8 cellular contexts compared by ENCODE assay signal in the genomic region with DNA sequence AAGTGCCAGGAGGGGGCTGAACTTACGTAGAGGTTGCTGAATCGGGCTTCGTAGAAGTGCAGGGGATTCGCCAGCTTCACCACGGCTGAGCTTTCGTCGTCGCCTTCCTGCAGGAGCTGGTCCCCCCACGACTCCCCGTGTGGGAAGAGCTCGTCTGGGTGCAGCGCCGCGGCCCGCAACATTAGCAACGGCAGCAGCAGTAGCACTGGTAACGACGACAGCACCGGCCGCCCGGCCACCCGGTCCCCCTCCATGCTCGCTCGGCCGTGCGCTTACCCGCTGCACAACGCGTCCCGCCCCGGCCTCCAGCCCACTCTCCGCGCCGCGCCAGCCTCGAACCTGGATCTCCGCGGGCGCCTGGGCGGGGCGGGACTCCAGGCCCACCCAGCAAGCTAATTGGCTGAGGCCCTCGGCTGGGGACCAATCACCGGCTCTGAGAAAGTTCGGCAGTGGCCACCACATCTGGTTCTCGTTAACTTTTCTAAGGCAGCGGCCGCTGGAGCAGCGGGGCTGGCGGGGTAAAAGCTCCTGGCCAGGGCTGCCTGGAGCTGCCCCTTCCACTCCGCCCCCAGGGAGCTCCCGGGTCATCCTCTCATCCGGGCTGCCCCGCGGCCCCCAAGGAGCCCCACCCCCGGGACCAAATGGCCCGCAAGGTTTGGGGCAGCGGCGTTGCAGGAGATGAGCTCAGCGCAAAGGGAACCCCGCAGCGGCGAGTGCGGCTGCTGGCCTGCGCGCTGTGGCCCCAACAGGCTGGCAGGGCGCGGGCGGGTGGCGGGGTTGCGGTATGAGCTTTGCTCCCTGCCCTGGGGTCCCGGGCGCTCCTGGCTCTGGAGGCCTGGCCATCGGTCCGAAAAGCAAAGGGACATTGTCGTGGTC. TPM values are rescaled to one million over a fixed set of nuclear protein-coding genes. Genes with fewer than 3 reads are reported as not detected.
A peak's percentile ranks its signal among the peaks of the same experiment; 100 is the strongest.
DNase-seq lines count a peak whose midpoint lies in the region; ATAC-seq and TF ChIP-seq lines count a peak whose summit lies in the region.

A gene with protein sequence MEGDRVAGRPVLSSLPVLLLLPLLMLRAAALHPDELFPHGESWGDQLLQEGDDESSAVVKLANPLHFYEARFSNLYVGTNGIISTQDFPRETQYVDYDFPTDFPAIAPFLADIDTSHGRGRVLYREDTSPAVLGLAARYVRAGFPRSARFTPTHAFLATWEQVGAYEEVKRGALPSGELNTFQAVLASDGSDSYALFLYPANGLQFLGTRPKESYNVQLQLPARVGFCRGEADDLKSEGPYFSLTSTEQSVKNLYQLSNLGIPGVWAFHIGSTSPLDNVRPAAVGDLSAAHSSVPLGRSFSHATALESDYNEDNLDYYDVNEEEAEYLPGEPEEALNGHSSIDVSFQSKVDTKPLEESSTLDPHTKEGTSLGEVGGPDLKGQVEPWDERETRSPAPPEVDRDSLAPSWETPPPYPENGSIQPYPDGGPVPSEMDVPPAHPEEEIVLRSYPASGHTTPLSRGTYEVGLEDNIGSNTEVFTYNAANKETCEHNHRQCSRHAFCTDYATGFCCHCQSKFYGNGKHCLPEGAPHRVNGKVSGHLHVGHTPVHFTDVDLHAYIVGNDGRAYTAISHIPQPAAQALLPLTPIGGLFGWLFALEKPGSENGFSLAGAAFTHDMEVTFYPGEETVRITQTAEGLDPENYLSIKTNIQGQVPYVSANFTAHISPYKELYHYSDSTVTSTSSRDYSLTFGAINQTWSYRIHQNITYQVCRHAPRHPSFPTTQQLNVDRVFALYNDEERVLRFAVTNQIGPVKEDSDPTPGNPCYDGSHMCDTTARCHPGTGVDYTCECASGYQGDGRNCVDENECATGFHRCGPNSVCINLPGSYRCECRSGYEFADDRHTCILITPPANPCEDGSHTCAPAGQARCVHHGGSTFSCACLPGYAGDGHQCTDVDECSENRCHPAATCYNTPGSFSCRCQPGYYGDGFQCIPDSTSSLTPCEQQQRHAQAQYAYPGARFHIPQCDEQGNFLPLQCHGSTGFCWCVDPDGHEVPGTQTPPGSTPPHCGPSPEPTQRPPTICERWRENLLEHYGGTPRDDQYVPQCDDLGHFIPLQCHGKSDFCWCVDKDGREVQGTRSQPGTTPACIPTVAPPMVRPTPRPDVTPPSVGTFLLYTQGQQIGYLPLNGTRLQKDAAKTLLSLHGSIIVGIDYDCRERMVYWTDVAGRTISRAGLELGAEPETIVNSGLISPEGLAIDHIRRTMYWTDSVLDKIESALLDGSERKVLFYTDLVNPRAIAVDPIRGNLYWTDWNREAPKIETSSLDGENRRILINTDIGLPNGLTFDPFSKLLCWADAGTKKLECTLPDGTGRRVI (N-terminal part only) (minus strand): TSS at position 319 of the 876 bp plus-strand sequence. CDS start 65 bp downstream, at position 254.

- peaks cover 45% of the 10 kb centered on the region for H3K27me3 ChIP-seq in CD4-positive, CD25-positive, alpha-beta regulatory T cell (ENCODE audit: control insufficient read depth, insufficient read depth, low read length)
- peaks cover 63% of the 10 kb centered on the region for H3K27me3 ChIP-seq in endodermal cell (ENCODE audit: control insufficient read depth, insufficient read depth, low read length, poor library complexity, severe bottlenecking)
- H3K27me3 ChIP-seq in lung (ENCODE audit: control insufficient read depth, insufficient read depth) = no peaks in the 10 kb centered on the region

- H3K9ac ChIP-seq in endodermal cell (ENCODE audit: extremely low read depth, low read length, poor library complexity, severe bottlenecking) = no peak within 1 kb of the TSS

- peaks cover 0 to 23% (median 9%) of the 10 kb centered on the region in 4 donors for H3K4me1 Mint-ChIP-seq in CD4-positive, CD25-positive, alpha-beta regulatory T cell
- peaks cover 11% of the 10 kb centered on the region for H3K4me1 Mint-ChIP-seq in endodermal cell

- no peak within 1 kb of the TSS for H3K4me3 ChIP-seq in CD4-positive, CD25-positive, alpha-beta regulatory T cell (ENCODE audit: low read depth, low read length)
- peak within 1 kb of the TSS; percentile 83 for H3K4me3 ChIP-seq in endodermal cell (ENCODE audit: low read length)
- peak within 1 kb of the TSS; percentile 64 for H3K4me3 ChIP-seq in lung

- H3K9me3 ChIP-seq in CD4-positive, CD25-positive, alpha-beta regulatory T cell (ENCODE audit: control insufficient read depth in 2 of 2, low read length in 2 of 2) = no peaks in the 10 kb centered on the region
- no peaks in the 10 kb centered on the region for H3K9me3 ChIP-seq in endodermal cell (ENCODE audit: control insufficient read depth, low read length)
- H3K9me3 ChIP-seq in lung (ENCODE audit: control insufficient read depth in 2 of 2, insufficient read depth in 1 of 2, low read length in 1 of 2) = no peaks in the 10 kb centered on the region

- peak within 1 kb of the TSS in 2 of 4 donors; percentile 44 to 68 for H3K4me3 Mint-ChIP-seq in CD4-positive, CD25-positive, alpha-beta regulatory T cell
- peak within 1 kb of the TSS; percentile 61 for H3K4me3 Mint-ChIP-seq in endodermal cell

- peak in 1 of 3 donors; percentile 68 for DNase-seq in CD4-positive, CD25-positive, alpha-beta regulatory T cell
- peak; percentile 77 for DNase-seq in HT1080 (ENCODE audit: low read depth)
- DNase-seq in activated CD4-positive, alpha-beta T cell treated with anti-CD3 and anti-CD28 coated beads, Interleukin-2, amount 50 U/mL, for 48 hours = peak; percentile 55 to 69
- DNase-seq in endodermal cell = peak; percentile 97
- DNase-seq in lung (ENCODE audit: low spot score) = peak; percentile 64
- peak; percentile 21 to 57 (median 22) for DNase-seq in stimulated activated CD4-positive, alpha-beta T cell treated with anti-CD3 and anti-CD28 coated beads, TNF-alpha, amount 100 ng/mL, for 24 hours (ENCODE audit: low read depth in 3 of 3)

- H3K27me3 Mint-ChIP-seq in CD4-positive, CD25-positive, alpha-beta regulatory T cell = peaks cover 71% of the 10 kb centered on the region
- peaks cover 70% of the 10 kb centered on the region for H3K27me3 Mint-ChIP-seq in endodermal cell (ENCODE audit: insufficient read depth)

- H3K4me1 ChIP-seq in CD4-positive, CD25-positive, alpha-beta regulatory T cell (ENCODE audit: control insufficient read depth, insufficient read depth, low read length, poor library complexity, severe bottlenecking) = peaks cover 24% of the 10 kb centered on the region
- H3K4me1 ChIP-seq in endodermal cell (ENCODE audit: control insufficient read depth, insufficient read depth, low read length) (peaks cover 5% of the 10 kb centered on the region), lung (ENCODE audit: control insufficient read depth in 2 of 2, insufficient read depth in 2 of 2, low read length in 2 of 2) (peaks cover 3 to 14% of the 10 kb centered on the region in 2 donors)

- no peak within 1 kb of the TSS for H3K27ac ChIP-seq in CD4-positive, CD25-positive, alpha-beta regulatory T cell (ENCODE audit: insufficient read depth, low read length, poor library complexity, severe bottlenecking)
- H3K27ac ChIP-seq in endodermal cell (ENCODE audit: low read depth, low read length) = no peak within 1 kb of the TSS
- H3K27ac ChIP-seq in lung (ENCODE audit: low read depth in 1 of 2, low read length in 1 of 2) = peak within 1 kb of the TSS; percentile 76 to 77

- peak; percentile 33 to 46 for ATAC-seq in CD4-positive, CD25-positive, alpha-beta regulatory T cell (ENCODE audit: low read depth in 2 of 2)
- peak; percentile 76 for ATAC-seq in lung (ENCODE audit: insufficient read depth, low FRiP score)
- ATAC-seq in HG03378 (IDR thresholded peaks at IDR 0.05; ENCODE audit: unreplicated experiment) = no peak
- no peak for ATAC-seq in HG03565 (IDR thresholded peaks at IDR 0.05; ENCODE audit: unreplicated experiment)

- H3K36me3 ChIP-seq in CD4-positive, CD25-positive, alpha-beta regulatory T cell (ENCODE audit: control insufficient read depth, insufficient read depth, low read length) = no peaks in the 10 kb centered on the region
- H3K36me3 ChIP-seq in endodermal cell (ENCODE audit: control insufficient read depth, insufficient read depth, low read length) (no peaks in the 10 kb centered on the region), lung (ENCODE audit: control insufficient read depth in 2 of 2, insufficient read depth in 2 of 2, low read length in 2 of 2) (no peaks in the 10 kb centered on the region)

- no peaks in the 10 kb centered on the region for H3K36me3 Mint-ChIP-seq in CD4-positive, CD25-positive, alpha-beta regulatory T cell
- H3K36me3 Mint-ChIP-seq in endodermal cell (ENCODE audit: low read depth) = no peaks in the 10 kb centered on the region

- TF ChIP-seq CTCF in endodermal cell (conservative IDR thresholded peaks at IDR 0.05) = no peak
- TF ChIP-seq CTCF in lung (IDR thresholded peaks at IDR 0.05; ENCODE audit: control extremely low read depth, extremely low read depth) = no peak

- H3K9me3 Mint-ChIP-seq in CD4-positive, CD25-positive, alpha-beta regulatory T cell = no peaks in the 10 kb centered on the region
- H3K9me3 Mint-ChIP-seq in endodermal cell = no peaks in the 10 kb centered on the region

- WGBS in endodermal cell (ENCODE audit: insufficient coverage in 1 of 2, insufficient read length in 1 of 2), 2 experiments = 0% methylated on average over 46 to 75 of the region's 75 CpGs
- WGBS in lung, 2 donors = 0 to 1% methylated on average over 63 to 75 of the region's 75 CpGs

- H3K27ac Mint-ChIP-seq in CD4-positive, CD25-positive, alpha-beta regulatory T cell = no peak within 1 kb of the TSS
- H3K27ac Mint-ChIP-seq in endodermal cell = no peak within 1 kb of the TSS

RNA-seq across cellular contexts. Expression of the gene that starts here (rescaled TPM):
- not detected for total RNA-seq in CD4-positive, CD25-positive, alpha-beta regulatory T cell
- 1 to 10 TPM in 1 of 4 donors, under 1 TPM in 3; 0.35 to 1.1 (median 0.62) TPM for polyA plus RNA-seq in CD4-positive, CD25-positive, alpha-beta regulatory T cell
- 1.6 and 2.2 TPM in 2 replicates for total RNA-seq in HT1080 (2014; rRNA removed; shearing (Covaris generic))
- polyA plus RNA-seq in HT1080 (2015; cell fraction: cytosol; rRNA removed) = 1.6 and 2.3 TPM in 2 replicates
- 10.5 and 11.5 TPM in 2 replicates for polyA plus RNA-seq in HT1080 (2015; cell fraction: nucleus; rRNA removed)
- total RNA-seq in endodermal cell (1 to 10 TPM; 1.7 to 2.9 TPM), lung (100 to 1,000 TPM in 1 of 2 donors, 1 to 10 TPM in 1; 9.7 to 116 TPM)
- 13.1 TPM for polyA plus RNA-seq in endodermal cell (2013, experiment 1 of 2)
- 11.8 TPM for polyA plus RNA-seq in endodermal cell (2013, experiment 2 of 2)
- 1 to 10 TPM; 3.4 to 6.0 TPM for polyA plus RNA-seq in lung

Comparison
In these comparisons a context has a peak if more than half of its experiments do, and no peak if none do; other contexts are left out.
1. ATAC-seq: peak in CD4-positive, CD25-positive, alpha-beta regulatory T cell (2 of 2) and lung (single experiment); none in HG03378 (single experiment) and HG03565 (single experiment).
2. H3K27ac ChIP-seq: peak in lung (2 of 2); none in CD4-positive, CD25-positive, alpha-beta regulatory T cell (single experiment) and endodermal cell (single experiment).